In the genomic region with DNA sequence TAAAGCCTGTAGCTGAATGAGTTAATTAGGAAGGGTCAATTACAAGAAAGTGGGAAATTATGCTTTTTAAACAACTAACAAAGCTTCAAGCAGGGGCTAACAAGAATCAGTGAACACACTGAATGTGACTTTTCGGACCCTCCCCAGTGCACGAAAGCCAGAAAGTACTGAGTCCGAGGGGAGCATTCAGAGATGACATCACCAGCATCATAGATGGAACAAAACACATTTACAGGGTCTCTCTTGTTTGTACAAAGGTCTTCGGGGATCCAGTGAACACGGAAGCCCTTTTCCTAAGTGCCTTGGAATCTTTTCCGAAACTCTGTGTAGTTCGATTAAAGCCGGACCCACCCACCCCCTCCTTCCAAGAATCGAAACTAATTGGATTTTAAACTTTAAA, we compare ENCODE assay signal across 8 cellular contexts. TPM values are rescaled to one million over a fixed set of nuclear protein-coding genes. Genes with fewer than 3 reads are reported as not detected.
A peak's percentile ranks its signal among the peaks of the same experiment; 100 is the strongest.
DNase-seq lines count a peak whose midpoint lies in the region; ATAC-seq and TF ChIP-seq lines count a peak whose summit lies in the region.

No MANE protein-coding gene starts in this region.

- H3K4me3 ChIP-seq in esophagus (ENCODE audit: low read depth in 1 of 2, low read length in 2 of 2) (peak overlapping the region; percentile 91 to 99), osteoblast (ENCODE audit: insufficient read depth, low read length) (peak overlapping the region; percentile 97)

- H3K27ac ChIP-seq in esophagus (ENCODE audit: low read depth in 2 of 2, low read length in 1 of 2) = peak overlapping the region in 1 of 2 donors; percentile 15
- H3K27ac ChIP-seq in osteoblast (ENCODE audit: low read depth, low read length) = peak overlapping the region; percentile 95

- H3K4me1 ChIP-seq in esophagus (ENCODE audit: control insufficient read depth in 2 of 2, insufficient read depth in 2 of 2, low read length in 1 of 2) (no peaks in the 10 kb centered on the region), osteoblast (ENCODE audit: insufficient read depth, low read length) (peaks cover 10% of the 10 kb centered on the region)

- DNase-seq in NCI-H748 (lab: John Stamatoyannopoulos, UW; ENCODE audit: unreplicated experiment) = peak; percentile 15
- no peak for DNase-seq in NCI-H748 treated with DMSO at 0.1 percent for 48 hours (lab: John Stamatoyannopoulos, UW)
- DNase-seq in RKO (ENCODE audit: low spot score) = peak; percentile 57
- no peak for DNase-seq in osteoblast (ENCODE audit: insufficient read length, low spot score, missing footprints)
- DNase-seq in amygdala (lab: John Stamatoyannopoulos, UW) = no peak
- no peak for DNase-seq in GDM1 (lab: John Stamatoyannopoulos, UW)

- TF ChIP-seq CTCF in osteoblast (IDR thresholded peaks at IDR 0.05; ENCODE audit: extremely low read depth, low read depth, low read length) = no peak

- no peaks in the 10 kb centered on the region for H4K20me1 ChIP-seq in osteoblast (ENCODE audit: insufficient read depth, low read length)

- WGBS in esophagus, 2 donors = 0 to 1% methylated on average over 9 of the region's 9 CpGs

- no peaks in the 10 kb centered on the region for H3K9me3 ChIP-seq in esophagus (ENCODE audit: control insufficient read depth in 2 of 2, insufficient read depth in 1 of 2, low read depth in 1 of 2, low read length in 1 of 2)
- no peaks in the 10 kb centered on the region for H3K9me3 ChIP-seq in osteoblast (ENCODE audit: low read depth, low read length)

- ATAC-seq in HG03378 (IDR thresholded peaks at IDR 0.05; ENCODE audit: unreplicated experiment) = no peak

- peak overlapping the region; percentile 95 for H2AFZ ChIP-seq in osteoblast (ENCODE audit: low read length)

- H3K27me3 ChIP-seq in esophagus (ENCODE audit: control insufficient read depth in 1 of 2, insufficient read depth in 2 of 2, low read length in 2 of 2) (no peaks in the 10 kb centered on the region), osteoblast (ENCODE audit: insufficient read depth, low read length) (no peaks in the 10 kb centered on the region)

- peaks cover 50% of the 10 kb centered on the region for H3K79me2 ChIP-seq in osteoblast (ENCODE audit: insufficient read depth, low read length)

- H3K4me2 ChIP-seq in osteoblast (ENCODE audit: insufficient read depth, low read length) = peak overlapping the region; percentile 78

- no peaks in the 10 kb centered on the region for H3K36me3 ChIP-seq in esophagus (ENCODE audit: control insufficient read depth in 2 of 2, insufficient read depth in 2 of 2, low read length in 1 of 2)
- H3K36me3 ChIP-seq in osteoblast (ENCODE audit: insufficient read depth, low read length) = peaks cover 5% of the 10 kb centered on the region

RNA-seq across cellular contexts. Expression of a gene that starts 0.8 kb away (rescaled TPM):
- polyA plus RNA-seq in esophagus = 1 to 10 TPM; 4.3 to 4.6 TPM
- 14.4 and 16.6 TPM in 2 replicates for total RNA-seq in osteoblast

Comparison
In these comparisons a context has a peak if more than half of its experiments do, and no peak if none do; other contexts are left out.
1. DNase-seq: peak in NCI-H748 (single experiment) and RKO (single experiment); none in NCI-H748 treated with DMSO at 0.1 percent for 48 hours (single experiment), osteoblast (single experiment), amygdala (0 of 56) and GDM1 (single experiment).